In genomic region chr2:24392542-24393059, GRCh38 we compare ENCODE assay signal across 24 cellular contexts.
"Had no signal": no experiment of that assay in that cellular context is flagged by ENCODE, and none has a peak within 500 bp of the region (broad histone marks: within the 10 kb centered on the region; RNA-seq: fewer than 3 reads in every experiment).

No MANE protein-coding gene starts in this region.

- H3K36me3 ChIP-seq: left ventricle myocardium inferior, neural progenitor cell, neutrophil, right atrium auricular region, right lobe of liver, tibial nerve, upper lobe of left lung, vagina had no signal

- H3K4me3 ChIP-seq: left ventricle myocardium inferior, lung, neural progenitor cell, right atrium auricular region, right lobe of liver, smooth muscle cell, tibial nerve, upper lobe of left lung, vagina had no signal

- H3K9ac ChIP-seq: neural progenitor cell had no signal

- H3K4me2 ChIP-seq: neural progenitor cell, smooth muscle cell had no signal

- H2AFZ ChIP-seq: neural progenitor cell had no signal

- H3K27me3 ChIP-seq: neural progenitor cell, neutrophil, right atrium auricular region, right lobe of liver, tibial nerve, upper lobe of left lung, vagina had no signal

- DNase-seq: islet precursor cell; left ventricle myocardium inferior; mesendoderm; naive B cell; natural killer cell; nephron progenitor cell; occipital lobe; stimulated activated CD4-positive, alpha-beta T cell treated with anti-CD3 and anti-CD28 coated beads, Interleukin-1b, Interleukin-23, amount 100 ng/mL, for 48 hours; stimulated activated CD4-positive, alpha-beta T cell treated with anti-CD3 and anti-CD28 coated beads, Interleukin-2, amount 100 ng/mL, for 48 hours; stimulated activated CD4-positive, alpha-beta T cell treated with anti-CD3 and anti-CD28 coated beads, Interleukin-4, amount 100 ng/mL, for 4 hours; stimulated activated CD8-positive, alpha-beta memory T cell treated with anti-CD3 and anti-CD28 coated beads, Interleukin-4, amount 100 ng/mL, for 48 hours; stimulated activated naive CD4-positive, alpha-beta T cell treated with Interleukin-2 at 50 U/mL for 16 hours; stimulated activated naive CD8-positive, alpha-beta T cell treated with anti-CD3 and anti-CD28 coated beads, Interleukin-15, amount 100 ng/mL, for 72 hours; substantia nigra; upper lobe of left lung had no signal

- H3K9me3 ChIP-seq: left ventricle myocardium inferior, neutrophil, right atrium auricular region, right lobe of liver, tibial nerve, upper lobe of left lung, vagina had no signal

- H3K27ac ChIP-seq: left ventricle myocardium inferior, neural progenitor cell, neutrophil, right atrium auricular region, right lobe of liver, tibial nerve, upper lobe of left lung, vagina had no signal

- H3K4me1 ChIP-seq: left ventricle myocardium inferior, neural progenitor cell, right atrium auricular region, right lobe of liver, tibial nerve, upper lobe of left lung, vagina had no signal

- ATAC-seq: natural killer cell; right lobe of liver; stimulated activated memory B cell treated with anti-CD40 and anti-IgM and Interleukin-4, amounts not matched to agents 10 μg/mL and 1 μg/mL and 100 μg/mL, for 72 hours; stimulated activated naive CD8-positive, alpha-beta T cell treated with anti-CD3 and anti-CD28 coated beads, Interleukin-15, amount 100 ng/mL, for 72 hours had no signal
